Comparison of ENCODE assay signal across 9 cellular contexts in genomic region chr6:38715016-38715809, GRCh38. TPM values are rescaled to one million over a fixed set of nuclear protein-coding genes. Genes with fewer than 3 reads are reported as not detected.
DNase-seq lines count a peak whose midpoint lies in the region; ATAC-seq lines count a peak whose summit lies in the region.
"Had no signal": no experiment of that assay in that cellular context is flagged by ENCODE, and none has a peak within 500 bp of the region (broad histone marks: within the 10 kb centered on the region; RNA-seq: fewer than 3 reads in every experiment).

DNAH8 (plus strand) TSS chr6:38715311; CDS start chr6:38722810, 7,499 bp downstream.

- H3K4me1 ChIP-seq in GM23248 (ENCODE audit: insufficient read depth) (no peaks in the 10 kb centered on the region), right cardiac atrium (ENCODE audit: control insufficient read depth, insufficient read depth, low read length) (no peaks in the 10 kb centered on the region)

- H3K36me3 ChIP-seq in GM23248 (ENCODE audit: low read depth) = no peaks in the 10 kb centered on the region

- H4K20me1 ChIP-seq in GM23248 (ENCODE audit: insufficient read depth) = no peaks in the 10 kb centered on the region

- WGBS in GM23248 (ENCODE audit: low coverage in 1 of 2, low lambda C conversion rate in 2 of 2, missing lambda C conversion rate in 2 of 2), 2 experiments = 16% methylated on average over 35 to 37 of the region's 47 CpGs
- WGBS in right cardiac atrium = 8% methylated on average over 47 of the region's 47 CpGs

- no peaks in the 10 kb centered on the region for H3K9me3 Mint-ChIP-seq in activated T-cell treated with anti-CD3 and anti-CD28 coated beads, Interleukin-2, amount 50 U/mL, for 4 hours

- intact Hi-C loops in right cardiac atrium (cut with DNase I) = no loop called here

- peak within 1 kb of the TSS; percentile 42 for H3K4me3 Mint-ChIP-seq in activated T-cell treated with anti-CD3 and anti-CD28 coated beads, Interleukin-2, amount 50 U/mL, for 4 hours

- peaks cover 18% of the 10 kb centered on the region for H3K4me1 Mint-ChIP-seq in activated T-cell treated with anti-CD3 and anti-CD28 coated beads, Interleukin-2, amount 50 U/mL, for 4 hours (ENCODE audit: low read depth)

- H3K27me3 ChIP-seq in GM23248 (replicated peaks; ENCODE audit: insufficient read depth) (peaks cover 18% of the 10 kb centered on the region; the same call in 1 of the 2 replicates), right cardiac atrium (ENCODE audit: control insufficient read depth, insufficient read depth) (peaks cover 3% of the 10 kb centered on the region)

- no peaks in the 10 kb centered on the region for H3F3A ChIP-seq in GM23248 (ENCODE audit: insufficient read depth)

- no peaks in the 10 kb centered on the region for H3K9me3 ChIP-seq in GM23248 (ENCODE audit: low read depth)
- no peaks in the 10 kb centered on the region for H3K9me3 ChIP-seq in right cardiac atrium (ENCODE audit: control insufficient read depth, low read length)

- no peak within 1 kb of the TSS for H3K27ac ChIP-seq in GM23248
- no peak within 1 kb of the TSS for H3K27ac ChIP-seq in right cardiac atrium (ENCODE audit: low read length)

- peaks cover 30% of the 10 kb centered on the region for H3K27me3 Mint-ChIP-seq in activated T-cell treated with anti-CD3 and anti-CD28 coated beads, Interleukin-2, amount 50 U/mL, for 4 hours (ENCODE audit: low read depth)

- H3K4me3 ChIP-seq in GM23248 = peak within 1 kb of the TSS; percentile 44
- H3K4me3 ChIP-seq in right cardiac atrium (ENCODE audit: low read length) = peak within 1 kb of the TSS; percentile 38

- H3K9ac ChIP-seq in GM23248 = no peak within 1 kb of the TSS

- DNase-seq in GM23248 = peak; percentile 27
- no peak for DNase-seq in activated T-cell treated with anti-CD3 and anti-CD28 coated beads, Interleukin-2, amount 50 U/mL, for 4 hours
- peak in 2 of 3 donors; percentile 48 to 58 for DNase-seq in right cardiac atrium
- peak; percentile 9 for DNase-seq in stimulated activated CD4-positive, alpha-beta T cell treated with anti-CD3 and anti-CD28 coated beads, Interleukin-4, amount 100 ng/mL, for 1 hour
- DNase-seq in NCI-H446 (lab: John Stamatoyannopoulos, UW) = no peak
- no peak for DNase-seq in SHP77 treated with DMSO at 0.1 percent for 48 hours (lab: John Stamatoyannopoulos, UW)

- H3K36me3 Mint-ChIP-seq in activated T-cell treated with anti-CD3 and anti-CD28 coated beads, Interleukin-2, amount 50 U/mL, for 4 hours (ENCODE audit: insufficient read depth) = no peaks in the 10 kb centered on the region

- H3K4me2 ChIP-seq in GM23248 (ENCODE audit: unreplicated experiment) = peak within 1 kb of the TSS; percentile 54

- H3K79me2 ChIP-seq in GM23248 (ENCODE audit: insufficient read depth) = no peaks in the 10 kb centered on the region

- peak within 1 kb of the TSS; percentile 63 for H2AFZ ChIP-seq in GM23248

- no peaks in the 10 kb centered on the region for H3K9me2 ChIP-seq in GM23248 (ENCODE audit: insufficient read depth)

- ATAC-seq in activated T-cell treated with anti-CD3 and anti-CD28 coated beads, Interleukin-2, amount 50 U/mL, for 4 hours = peak; percentile 52 to 70
- ATAC-seq in right cardiac atrium (peak; percentile 36 to 57), GM21381 (IDR thresholded peaks at IDR 0.05; ENCODE audit: unreplicated experiment) (no peak), HG03025 (IDR thresholded peaks at IDR 0.05; ENCODE audit: low FRiP score, unreplicated experiment) (no peak)

- in situ Hi-C loops in GM23248 (cut with MboI) = no loop called here

RNA-seq across cellular contexts. Expression of gene DNAH8, which starts in this region (rescaled TPM):
- not detected in 2 replicates for total RNA-seq in GM23248 (2014; rRNA removed; shearing (Covaris generic))
- not detected in 2 replicates for polyA plus RNA-seq in GM23248 (2016; fragmentation: Nextera tagmentation; extraction: Ambion mirVana)
- total RNA-seq in activated T-cell treated with anti-CD3 and anti-CD28 coated beads, Interleukin-2, amount 50 U/mL, for 4 hours = under 1 TPM; 0.11 to 0.22 (median 0.13) TPM
- total RNA-seq in right cardiac atrium = not detected
- polyA plus RNA-seq in right cardiac atrium = not detected
- total RNA-seq: M059J had no signal

Comparison
In these comparisons a context has a peak if more than half of its experiments do, and no peak if none do; other contexts are left out.
1. Peak in DNase-seq, H3K4me3 ChIP-seq and H3K4me2 ChIP-seq in GM23248; RNA of the gene not detected or under 1 TPM.
2. Peak in ATAC-seq in activated T-cell treated with anti-CD3 and anti-CD28 coated beads, Interleukin-2, amount 50 U/mL, for 4 hours; RNA of the gene not detected or under 1 TPM.
3. Peak in DNase-seq, ATAC-seq and H3K4me3 ChIP-seq in right cardiac atrium; RNA of the gene not detected or under 1 TPM.